10 cellular contexts compared by ENCODE assay signal in genomic region chrX:72080800-72081199, GRCh38.
"Had no signal": no experiment of that assay in that cellular context is flagged by ENCODE, and none has a peak within 500 bp of the region (broad histone marks: within the 10 kb centered on the region; RNA-seq: fewer than 3 reads in every experiment).

No MANE protein-coding gene starts in this region.

- DNase-seq: activated naive CD4-positive, alpha-beta T cell treated with anti-CD3 and anti-CD28 coated beads, Interleukin-2, amount 50 U/mL, for 16 hours; adrenal gland; glutamatergic neuron; nephron progenitor cell; ovary; small intestine had no signal

- H3K36me3 ChIP-seq: adrenal gland, ovary, tibial nerve had no signal

- H3K27me3 ChIP-seq: ovary, tibial nerve had no signal

- H3K27ac ChIP-seq: adrenal gland, ovary had no signal

- H3K9me3 ChIP-seq: adrenal gland, ovary, tibial nerve had no signal

- ATAC-seq: esophagus mucosa, SK-N-SH treated with all-trans-retinoic acid at 6 μM for 48 hours had no signal

- H3K4me3 ChIP-seq: adrenal gland, ovary had no signal

- FAIRE-seq: small intestine, TTC549 had no signal
